In the genomic region with DNA sequence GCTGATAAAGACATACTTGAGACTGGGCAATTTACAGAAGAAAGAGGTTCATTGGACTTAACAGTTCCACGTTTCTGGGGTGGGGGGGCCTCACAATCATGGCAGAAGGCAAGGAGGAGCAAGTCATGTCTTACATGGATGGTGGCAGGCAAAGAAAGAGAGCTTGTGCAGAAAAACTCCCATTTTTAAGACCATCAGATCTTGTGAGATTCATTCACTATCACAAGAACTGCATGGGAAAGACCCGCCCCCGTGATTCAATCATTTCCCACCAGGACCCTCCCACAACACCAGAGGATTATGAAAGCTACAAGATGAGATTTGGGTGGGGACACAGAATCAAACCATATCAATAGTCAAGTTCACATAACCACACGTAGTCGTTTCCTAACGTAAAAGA, we compare ENCODE assay signal across 22 cellular contexts.
DNase-seq lines count a peak whose midpoint lies in the region; ATAC-seq, FAIRE-seq and TF ChIP-seq lines count a peak whose summit lies in the region.
"Had no signal": no experiment of that assay in that cellular context is flagged by ENCODE, and none has a peak within 500 bp of the region (broad histone marks: within the 10 kb centered on the region; RNA-seq: fewer than 3 reads in every experiment).

No MANE protein-coding gene starts in this region.

- H3K9me3 Mint-ChIP-seq in activated naive CD8-positive, alpha-beta T cell treated with anti-CD3 and anti-CD28 coated beads, Interleukin-2, amount 10 ng/mL, durations not matched to agents 7 days and 5 days: peaks cover 12% of the 10 kb centered on the region
- peaks cover 13% of the 10 kb centered on the region for H3K9me3 Mint-ChIP-seq in activated naive CD8-positive, alpha-beta T cell treated with anti-CD3 and anti-CD28 coated beads, Interleukin-2, amount 50 U/mL, for 24 hours
- peaks cover 7% of the 10 kb centered on the region for H3K9me3 Mint-ChIP-seq in Calu3 (ENCODE audit: low read depth, unreplicated experiment)
- H3K9me3 Mint-ChIP-seq in naive thymus-derived CD8-positive, alpha-beta T cell: peaks cover 0 to 13% (median 6%) of the 10 kb centered on the region in 9 donors

- no peak overlapping the region for H2AFZ ChIP-seq in K562 (ENCODE audit: low read depth, low read length)
- H2AFZ ChIP-seq: GM23248 had no signal

- no peak for FAIRE-seq in K562 (lab: Jason Lieb, UNC)
- FAIRE-seq: D721Med, HepG2 had no signal

- H3K9me3 ChIP-seq in K562 (replicated peaks; ENCODE audit: control insufficient read depth, insufficient read depth, low read depth, low read length): no peaks in the 10 kb centered on the region; the same call in 1 of the 2 replicates
- H3K9me3 ChIP-seq in right atrium auricular region: no peaks in the 10 kb centered on the region
- H3K9me3 ChIP-seq in right lobe of liver: no peaks in the 10 kb centered on the region
- H3K9me3 ChIP-seq: HAP-1 had no signal

- H3K4me2 ChIP-seq in K562 (ENCODE audit: insufficient read depth, low read length): no peak overlapping the region

- POLR2A ChIA-PET in activated naive CD8-positive, alpha-beta T cell treated with anti-CD3 and anti-CD28 coated beads, Interleukin-2, amount 10 ng/mL, durations not matched to agents 7 days and 5 days (lab: Charles Lee): no interaction called here
- POLR2A ChIA-PET in K562 (lab: Yijun Ruan, JAX): interaction anchor here (0.6 kb wide), 1 partner anchor 35 kb away, joined by 3 read pairs; no protein-coding TSS in a partner anchor
- POLR2A ChIA-PET in naive thymus-derived CD8-positive, alpha-beta T cell (lab: Charles Lee): no interaction called here

- DNase-seq in activated naive CD8-positive, alpha-beta T cell treated with anti-CD3 and anti-CD28 coated beads, Interleukin-2, amount 10 ng/mL, durations not matched to agents 7 days and 5 days: no peak
- no peak for DNase-seq in activated naive CD8-positive, alpha-beta T cell treated with anti-CD3 and anti-CD28 coated beads, Interleukin-2, amount 50 U/mL, for 24 hours
- no peak for DNase-seq in Calu3
- no peak for DNase-seq in K562 (ENCODE audit: extremely low read depth in 1 of 4, low spot score in 3 of 4)
- DNase-seq in naive thymus-derived CD8-positive, alpha-beta T cell: no peak
- DNase-seq in right atrium auricular region (ENCODE audit: low spot score): no peak
- no peak for DNase-seq in right lobe of liver
- DNase-seq: GM23248, KG1, NCI-H1092, NCI-H1436, NCI-H187 treated with DMSO at 0.1 percent for 48 hours, NCI-H2107, NCI-H748 treated with DMSO at 0.1 percent for 48 hours, SIG-M5 had no signal

- H3K27me3 Mint-ChIP-seq in activated naive CD8-positive, alpha-beta T cell treated with anti-CD3 and anti-CD28 coated beads, Interleukin-2, amount 10 ng/mL, durations not matched to agents 7 days and 5 days: no peaks in the 10 kb centered on the region
- H3K27me3 Mint-ChIP-seq in activated naive CD8-positive, alpha-beta T cell treated with anti-CD3 and anti-CD28 coated beads, Interleukin-2, amount 50 U/mL, for 24 hours: no peaks in the 10 kb centered on the region
- no peaks in the 10 kb centered on the region for H3K27me3 Mint-ChIP-seq in Calu3 (ENCODE audit: unreplicated experiment)
- H3K27me3 Mint-ChIP-seq in naive thymus-derived CD8-positive, alpha-beta T cell: no peaks in the 10 kb centered on the region

- H3K4me3 ChIP-seq in K562 (no peak overlapping the region), right atrium auricular region (no peak overlapping the region), right lobe of liver (no peak overlapping the region)
- H3K4me3 ChIP-seq: GM23248, HAP-1 had no signal

- peak overlapping the region; percentile 53 for H3K27ac Mint-ChIP-seq in activated naive CD8-positive, alpha-beta T cell treated with anti-CD3 and anti-CD28 coated beads, Interleukin-2, amount 10 ng/mL, durations not matched to agents 7 days and 5 days
- no peak overlapping the region for H3K27ac Mint-ChIP-seq in activated naive CD8-positive, alpha-beta T cell treated with anti-CD3 and anti-CD28 coated beads, Interleukin-2, amount 50 U/mL, for 24 hours
- peak overlapping the region; percentile 23 for H3K27ac Mint-ChIP-seq in Calu3 (ENCODE audit: unreplicated experiment)
- H3K27ac Mint-ChIP-seq in naive thymus-derived CD8-positive, alpha-beta T cell: peak overlapping the region in 6 of 10 donors; percentile 7 to 72 (median 35)

- TF ChIP-seq POLR2A in K562 (conservative IDR thresholded peaks at IDR 0.05) (no peak), right lobe of liver (IDR thresholded peaks at IDR 0.05) (no peak)

- peaks cover 64% of the 10 kb centered on the region for H3K36me3 Mint-ChIP-seq in activated naive CD8-positive, alpha-beta T cell treated with anti-CD3 and anti-CD28 coated beads, Interleukin-2, amount 10 ng/mL, durations not matched to agents 7 days and 5 days
- peaks cover 60% of the 10 kb centered on the region for H3K36me3 Mint-ChIP-seq in activated naive CD8-positive, alpha-beta T cell treated with anti-CD3 and anti-CD28 coated beads, Interleukin-2, amount 50 U/mL, for 24 hours (ENCODE audit: low read depth)
- peaks cover 21% of the 10 kb centered on the region for H3K36me3 Mint-ChIP-seq in Calu3 (ENCODE audit: insufficient read depth, unreplicated experiment)
- H3K36me3 Mint-ChIP-seq in naive thymus-derived CD8-positive, alpha-beta T cell: peaks cover 18 to 66% (median 48%) of the 10 kb centered on the region in 3 donors

- 94% methylated on average over 6 of the region's 6 CpGs for WGBS in K562 (ENCODE audit: insufficient coverage, low coverage, missing lambda C conversion rate)
- WGBS in right lobe of liver (ENCODE audit: insufficient coverage, low coverage, low lambda C conversion rate, missing lambda C conversion rate): 100% methylated on average over 6 of the region's 6 CpGs

- H3K36me3 ChIP-seq in K562 (ENCODE audit: control insufficient read depth, insufficient read depth, low read length): peaks cover 72% of the 10 kb centered on the region
- H3K36me3 ChIP-seq in right atrium auricular region: peaks cover 28% of the 10 kb centered on the region
- peaks cover 0 to 7% (median 0%) of the 10 kb centered on the region in 4 donors for H3K36me3 ChIP-seq in right lobe of liver

- no peaks in the 10 kb centered on the region for H4K20me1 ChIP-seq in K562 (replicated peaks; ENCODE audit: control insufficient read depth, insufficient read depth, low read length)

- no peak for TF ChIP-seq CTCF in Calu3 (IDR thresholded peaks at IDR 0.05; ENCODE audit: unreplicated experiment)
- TF ChIP-seq CTCF in K562 (IDR thresholded peaks at IDR 0.05 in 2 of 3, conservative IDR thresholded peaks at IDR 0.05 in 1 of 3; ENCODE audit: insufficient read depth in 2 of 3, low read depth in 1 of 3, low read length in 3 of 3): no peak
- TF ChIP-seq CTCF in right atrium auricular region (IDR thresholded peaks at IDR 0.05): no peak
- TF ChIP-seq CTCF in right lobe of liver (IDR thresholded peaks at IDR 0.05): no peak

- in situ Hi-C loops in K562 (cut with MboI): no loop called here

- TF ChIP-seq RAD21 in K562 (CRISPR knock-in tag; conservative IDR thresholded peaks at IDR 0.05 in 1 of 2, IDR thresholded peaks at IDR 0.05 in 1 of 2): no peak

- H3K4me3 Mint-ChIP-seq in activated naive CD8-positive, alpha-beta T cell treated with anti-CD3 and anti-CD28 coated beads, Interleukin-2, amount 10 ng/mL, durations not matched to agents 7 days and 5 days: no peak overlapping the region
- no peak overlapping the region for H3K4me3 Mint-ChIP-seq in activated naive CD8-positive, alpha-beta T cell treated with anti-CD3 and anti-CD28 coated beads, Interleukin-2, amount 50 U/mL, for 24 hours
- H3K4me3 Mint-ChIP-seq in Calu3 (ENCODE audit: low read depth, unreplicated experiment): no peak overlapping the region
- peak overlapping the region in 1 of 10 donors; percentile 16 for H3K4me3 Mint-ChIP-seq in naive thymus-derived CD8-positive, alpha-beta T cell

- H3K4me1 ChIP-seq in K562 (replicated peaks in 1 of 2; ENCODE audit: control insufficient read depth in 2 of 2, insufficient read depth in 2 of 2, low read length in 2 of 2) (no peaks in the 10 kb centered on the region), right atrium auricular region (no peaks in the 10 kb centered on the region), right lobe of liver (no peaks in the 10 kb centered on the region)

- H3K27me3 ChIP-seq in K562 (ENCODE audit: control insufficient read depth in 2 of 2, insufficient read depth in 2 of 2, low read length in 2 of 2): no peaks in the 10 kb centered on the region
- no peaks in the 10 kb centered on the region for H3K27me3 ChIP-seq in right atrium auricular region
- H3K27me3 ChIP-seq in right lobe of liver: no peaks in the 10 kb centered on the region

- peaks cover 81% of the 10 kb centered on the region for H3K79me2 ChIP-seq in K562 (ENCODE audit: control insufficient read depth, insufficient read depth, low read length)

- H3K4me1 Mint-ChIP-seq in activated naive CD8-positive, alpha-beta T cell treated with anti-CD3 and anti-CD28 coated beads, Interleukin-2, amount 10 ng/mL, durations not matched to agents 7 days and 5 days: peaks cover 16% of the 10 kb centered on the region
- peaks cover 18% of the 10 kb centered on the region for H3K4me1 Mint-ChIP-seq in activated naive CD8-positive, alpha-beta T cell treated with anti-CD3 and anti-CD28 coated beads, Interleukin-2, amount 50 U/mL, for 24 hours
- H3K4me1 Mint-ChIP-seq in Calu3 (ENCODE audit: low read depth, unreplicated experiment): peaks cover 8% of the 10 kb centered on the region
- peaks cover 21 to 46% (median 42%) of the 10 kb centered on the region in 4 donors for H3K4me1 Mint-ChIP-seq in naive thymus-derived CD8-positive, alpha-beta T cell

- no peak overlapping the region for H3K27ac ChIP-seq in K562 (ENCODE audit: extremely low read depth, low read depth, low read length)
- no peak overlapping the region for H3K27ac ChIP-seq in right atrium auricular region
- no peak overlapping the region for H3K27ac ChIP-seq in right lobe of liver
- H3K27ac ChIP-seq: GM23248, HL-60 had no signal

- no peak overlapping the region for H3K9ac ChIP-seq in K562 (ENCODE audit: insufficient read depth in 1 of 2, low read depth in 2 of 2, low read length in 2 of 2)
- H3K9ac ChIP-seq: GM23248 had no signal

- no peaks in the 10 kb centered on the region for H3K9me1 ChIP-seq in K562 (ENCODE audit: control insufficient read depth, insufficient read depth, low read length)

- intact Hi-C loops in Calu3 (cut with micrococcal nuclease; ENCODE audit: unreplicated experiment) (no loop called here), K562 (cut with micrococcal nuclease) (no loop called here), right lobe of liver (cut with DNase I) (no loop called here)

- CTCF ChIA-PET in Calu3 (lab: Charles Lee): no interaction called here
- CTCF ChIA-PET in K562 (lab: Yijun Ruan, JAX; ENCODE audit: low intra/inter-chr PET ratio): no interaction called here

- ATAC-seq in activated naive CD8-positive, alpha-beta T cell treated with anti-CD3 and anti-CD28 coated beads, Interleukin-2, amount 10 ng/mL, durations not matched to agents 7 days and 5 days (ENCODE audit: low read depth): no peak
- ATAC-seq in activated naive CD8-positive, alpha-beta T cell treated with anti-CD3 and anti-CD28 coated beads, Interleukin-2, amount 50 U/mL, for 24 hours: no peak
- ATAC-seq in K562 (no peak), HG03139 (IDR thresholded peaks at IDR 0.05; ENCODE audit: unreplicated experiment) (no peak), right lobe of liver (no peak)
- ATAC-seq in naive thymus-derived CD8-positive, alpha-beta T cell: no peak
- ATAC-seq: HepG2, Panc1, SK-N-SH treated with all-trans-retinoic acid at 6 μM for 48 hours had no signal

- TF ChIP-seq EP300 in K562 (IDR thresholded peaks at IDR 0.05; ENCODE audit: low read length): no peak

- BruUV-seq in Calu3 (replicated peaks; lab: Mats Ljungman, UMichigan): no TSS peak
- TSS peak; percentile 5 for BruUV-seq in K562 (replicated peaks; lab: Mats Ljungman, UMichigan)
